In genomic region chr6:139990865-139991264, GRCh38 we compare ENCODE assay signal across 1 cellular context.
TF ChIP-seq lines count a peak whose summit lies in the region.

No MANE protein-coding gene starts in this region.

TF ChIP-seq in GM23338, 12 proteins besides CTCF, POLR2A, EP300 and RAD21 (continued from another document):
- TF ChIP-seq ZNF462 (CRISPR knock-in tag; IDR thresholded peaks at IDR 0.05): no peak
- no peak for TF ChIP-seq ZNF331 (CRISPR knock-in tag; IDR thresholded peaks at IDR 0.05; ENCODE audit: low read depth)
- TF ChIP-seq REST (IDR thresholded peaks at IDR 0.05; ENCODE audit: unreplicated experiment): no peak
- TF ChIP-seq EZH2phosphoT487 (IDR thresholded peaks at IDR 0.05; ENCODE audit: unreplicated experiment): no peak
- no peak for TF ChIP-seq STAT1 (IDR thresholded peaks at IDR 0.05; ENCODE audit: unreplicated experiment)
- TF ChIP-seq ZNF114 (CRISPR knock-in tag; IDR thresholded peaks at IDR 0.05): no peak
- no peak for TF ChIP-seq NANOG (IDR thresholded peaks at IDR 0.05; ENCODE audit: borderline replicate concordance)
- no peak for TF ChIP-seq EZH2 (IDR thresholded peaks at IDR 0.05; ENCODE audit: low read depth, unreplicated experiment)
